Comparison of ENCODE assay signal across 8 cellular contexts in the genomic region with DNA sequence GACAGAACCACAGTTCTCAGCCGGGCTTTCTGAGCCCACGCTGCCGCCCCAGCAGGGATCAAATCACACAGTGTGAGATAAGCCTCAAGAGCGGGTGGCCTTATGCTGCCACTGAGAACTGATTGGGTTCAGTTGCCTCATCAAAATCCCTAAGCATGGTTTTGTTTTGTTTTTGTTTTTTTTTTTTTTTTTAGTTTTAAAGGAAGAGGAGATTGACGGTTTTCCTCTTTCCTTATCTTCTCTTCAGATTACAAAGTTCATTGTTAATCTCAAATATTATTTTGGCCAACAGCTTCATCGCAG. TPM values are rescaled to one million over a fixed set of nuclear protein-coding genes. Genes with fewer than 3 reads are reported as not detected.
A peak's percentile ranks its signal among the peaks of the same experiment; 100 is the strongest.
DNase-seq lines count a peak whose midpoint lies in the region; ATAC-seq and TF ChIP-seq lines count a peak whose summit lies in the region.

No MANE protein-coding gene starts in this region.

- no peak for DNase-seq in CD4-positive, alpha-beta T cell
- peak; percentile 59 for DNase-seq in NCI-H128 (lab: John Stamatoyannopoulos, UW; ENCODE audit: unreplicated experiment)
- DNase-seq in epithelial cell of prostate (ENCODE audit: low read depth, low spot score), result no peak
- no peak for DNase-seq in G401 (ENCODE audit: low spot score)
- DNase-seq in COLO668 (lab: John Stamatoyannopoulos, UW; ENCODE audit: unreplicated experiment), result no peak
- no peak for DNase-seq in stimulated activated naive CD4-positive, alpha-beta T cell (lab: John Stamatoyannopoulos, UW)

- intact Hi-C loops in CD4-positive, alpha-beta T cell (cut with DNase I, micrococcal nuclease), result loop anchor here (1.0 to 10.0 kb wide), 8 partner anchors 33 to 1128 kb away; a partner anchor contains a TSS

- H3K4me1 ChIP-seq in neutrophil (ENCODE audit: control insufficient read depth in 1 of 2, insufficient read depth in 1 of 2, low read depth in 1 of 2, low read length in 1 of 2), result peaks cover 12 to 15% of the 10 kb centered on the region in 2 experiments

- H3K9me3 ChIP-seq in CD4-positive, alpha-beta T cell (ENCODE audit: control insufficient read depth, low read length), result no peaks in the 10 kb centered on the region
- no peaks in the 10 kb centered on the region for H3K9me3 ChIP-seq in neutrophil

- peaks cover 62% of the 10 kb centered on the region for H3K4me1 Mint-ChIP-seq in CD4-positive, alpha-beta T cell (ENCODE audit: low read depth)

- POLR2A ChIA-PET in CD4-positive, alpha-beta T cell (lab: Charles Lee), result interaction anchor here (0.7 to 2.8 kb wide), 29 partner anchors 8 to 1131 kb away, joined by 3 to 54 read pairs (median 6); a partner anchor contains a TSS

- H3K27me3 Mint-ChIP-seq in CD4-positive, alpha-beta T cell, result no peaks in the 10 kb centered on the region

- peak overlapping the region; percentile 97 for H3K4me3 Mint-ChIP-seq in CD4-positive, alpha-beta T cell

- in situ Hi-C loops in G401 (cut with HindIII; ENCODE audit: low sequenced_read_pairs), result no loop called here

- peaks cover 58% of the 10 kb centered on the region for H3K36me3 Mint-ChIP-seq in CD4-positive, alpha-beta T cell (ENCODE audit: low read depth)

- no peak for TF ChIP-seq CTCF in CD4-positive, alpha-beta T cell (IDR thresholded peaks at IDR 0.05)
- no peak for TF ChIP-seq CTCF in neutrophil (IDR thresholded peaks at IDR 0.05)

- H3K36me3 ChIP-seq in neutrophil, result peaks cover 25% of the 10 kb centered on the region

- H3K27ac Mint-ChIP-seq in CD4-positive, alpha-beta T cell, result peak overlapping the region; percentile 99

- peak overlapping the region; percentile 95 for H3K27ac ChIP-seq in CD4-positive, alpha-beta T cell (ENCODE audit: low read depth, low read length)
- H3K27ac ChIP-seq in epithelial cell of prostate, result peak overlapping the region; percentile 90
- H3K27ac ChIP-seq in neutrophil, result peak overlapping the region; percentile 95

- H3K9me3 Mint-ChIP-seq in CD4-positive, alpha-beta T cell, result no peaks in the 10 kb centered on the region

- CTCF ChIA-PET in CD4-positive, alpha-beta T cell (lab: Charles Lee), result interaction anchor here (0.7 to 3.7 kb wide), 12 partner anchors 10 to 1131 kb away, joined by 3 to 19 read pairs (median 4); a partner anchor contains a TSS

- no peak for ATAC-seq in CD4-positive, alpha-beta T cell (ENCODE audit: poor library complexity)
- ATAC-seq in GM21528 (IDR thresholded peaks at IDR 0.05; ENCODE audit: low FRiP score, unreplicated experiment), result peak; percentile 34

- peak overlapping the region; percentile 76 to 93 for H3K4me3 ChIP-seq in neutrophil (ENCODE audit: low read depth in 1 of 2, low read length in 1 of 2)

- H3K27me3 ChIP-seq in CD4-positive, alpha-beta T cell (ENCODE audit: control insufficient read depth, insufficient read depth, low read length), result no peaks in the 10 kb centered on the region
- H3K27me3 ChIP-seq in neutrophil, result peaks cover 19% of the 10 kb centered on the region

RNA-seq across cellular contexts. Expression of a gene that starts 0.6 kb away (rescaled TPM):
- 10 to 100 TPM; 10.0 to 12.2 TPM for total RNA-seq in CD4-positive, alpha-beta T cell
- total RNA-seq in G401 (2014; rRNA removed; shearing (Covaris generic)), result 72.8 and 82.1 TPM in 2 replicates
